In genomic region chr21:46681593-46681992, GRCh38 we compare ENCODE assay signal across 7 cellular contexts. TPM values are rescaled to one million over a fixed set of nuclear protein-coding genes. Genes with fewer than 3 reads are reported as not detected.
DNase-seq lines count a peak whose midpoint lies in the region; TF ChIP-seq lines count a peak whose summit lies in the region.
"Not testable (repeated sequence)": the region's sequence is repeated elsewhere in the genome, so short reads cannot be mapped to it uniquely, and the experiment has no call there.

No MANE protein-coding gene starts in this region.

- peak; percentile 42 for DNase-seq in BJ (ENCODE audit: low read depth)
- DNase-seq in NCI-H69 (lab: John Stamatoyannopoulos, UW), result peak; percentile 1
- DNase-seq in astrocyte of the spinal cord (ENCODE audit: low read depth, low spot score), result peak; percentile 6
- DNase-seq in choroid plexus epithelial cell (ENCODE audit: low read depth), result peak; percentile 77
- peak; percentile 55 to 69 for DNase-seq in foreskin fibroblast
- DNase-seq in trophoblast cell, result peak; percentile 37 to 44

- not testable (repeated sequence) for H3K79me1 ChIP-seq in trophoblast cell (ENCODE audit: low read length)

- not testable (repeated sequence) for H3K36me3 ChIP-seq in BJ (ENCODE audit: control insufficient read depth, insufficient read depth, low read length); HEK293 (ENCODE audit: control insufficient read depth in 2 of 2, insufficient read depth in 1 of 2, low read length in 2 of 2); trophoblast cell (ENCODE audit: control insufficient read depth in 1 of 2, insufficient read depth in 2 of 2, low read length in 2 of 2)

- not testable (repeated sequence) for H3K9ac ChIP-seq in trophoblast cell (ENCODE audit: low read length)

- H3K23ac ChIP-seq in trophoblast cell (ENCODE audit: low read length), result not testable (repeated sequence)

- H3K4me1 ChIP-seq in HEK293 (ENCODE audit: control insufficient read depth, insufficient read depth, low read length); trophoblast cell (ENCODE audit: control insufficient read depth in 1 of 2, insufficient read depth in 2 of 2, low read length in 2 of 2): not testable (repeated sequence)

- not testable (repeated sequence) for H4K91ac ChIP-seq in trophoblast cell (ENCODE audit: low read depth, low read length)

- not testable (repeated sequence) for H3K4me2 ChIP-seq in trophoblast cell (ENCODE audit: low read length)

- not testable (repeated sequence) for H3K4ac ChIP-seq in trophoblast cell (ENCODE audit: low read depth, low read length)

- H3K4me3 ChIP-seq in BJ (ENCODE audit: low read depth, low read length); HEK293 (ENCODE audit: low read depth, low read length); astrocyte of the spinal cord (ENCODE audit: low read depth, low read length); choroid plexus epithelial cell (ENCODE audit: low read depth, low read length); foreskin fibroblast (ENCODE audit: low read depth in 1 of 2, low read length in 2 of 2); trophoblast cell (ENCODE audit: low read depth, low read length): not testable (repeated sequence)

- not testable (repeated sequence) for H3K18ac ChIP-seq in trophoblast cell (ENCODE audit: low read length)

- H2AK5ac ChIP-seq in trophoblast cell (ENCODE audit: low read length), result not testable (repeated sequence)

- H4K12ac ChIP-seq in trophoblast cell (ENCODE audit: low read depth, low read length), result not testable (repeated sequence)

- WGBS in trophoblast cell (ENCODE audit: extremely low coverage, insufficient coverage, insufficient read length), result no CpG with 5 or more reads among the region's 5 CpGs

- H2AFZ ChIP-seq in trophoblast cell (ENCODE audit: insufficient read depth, low read length, poor library complexity), result not testable (repeated sequence)

- not testable (repeated sequence) for H3K9me3 ChIP-seq in HEK293 (ENCODE audit: control insufficient read depth, insufficient read depth, low read depth, low read length); trophoblast cell (ENCODE audit: insufficient read depth, low read depth, low read length)

- not testable (repeated sequence) for H2BK12ac ChIP-seq in trophoblast cell (ENCODE audit: low read length)

- CTCF ChIA-PET in BJ (lab: Yijun Ruan, JAX); HEK293 (lab: Yijun Ruan, JAX): not testable (repeated sequence)

- not testable (repeated sequence) for H2BK5ac ChIP-seq in trophoblast cell (ENCODE audit: low read depth, low read length, poor library complexity)

- POLR2A ChIA-PET in BJ (lab: Charles Lee); HEK293 (lab: Yijun Ruan, JAX): not testable (repeated sequence)

- H3K79me2 ChIP-seq in trophoblast cell (ENCODE audit: control insufficient read depth, insufficient read depth, low read length, poor library complexity), result not testable (repeated sequence)

- H4K8ac ChIP-seq in trophoblast cell (ENCODE audit: low read depth, low read length), result not testable (repeated sequence)

- H2BK120ac ChIP-seq in trophoblast cell (ENCODE audit: insufficient read depth, low read length, poor library complexity), result not testable (repeated sequence)

- H3K27me3 ChIP-seq in BJ (ENCODE audit: control insufficient read depth, insufficient read depth, low read length); trophoblast cell (ENCODE audit: insufficient read depth, low read length): not testable (repeated sequence)

- in situ Hi-C loops in astrocyte of the spinal cord (cut with HindIII; ENCODE audit: low sequenced_read_pairs), result not testable (repeated sequence)

- H3K14ac ChIP-seq in trophoblast cell (ENCODE audit: low read length), result not testable (repeated sequence)

- H3K27ac ChIP-seq in HEK293 (ENCODE audit: extremely low read depth, low read depth, low read length); trophoblast cell (ENCODE audit: low read depth, low read length): not testable (repeated sequence)

- not testable (repeated sequence) for TF ChIP-seq CTCF in BJ (IDR thresholded peaks at IDR 0.05; ENCODE audit: insufficient read depth, low read depth, low read length); HEK293 (tag by site-specific recombination; IDR thresholded peaks at IDR 0.05); astrocyte of the spinal cord (IDR thresholded peaks at IDR 0.05; ENCODE audit: low read depth, low read length); choroid plexus epithelial cell (conservative IDR thresholded peaks at IDR 0.05; ENCODE audit: low read depth, low read length); foreskin fibroblast (IDR thresholded peaks at IDR 0.05; ENCODE audit: low read depth, low read length)

TF ChIP-seq in HEK293, 187 proteins besides CTCF, POLR2A, EP300 and RAD21:
- peak; percentile 63; the same call in 1 of the 2 replicates for TF ChIP-seq ZNF664 (tag by site-specific recombination; IDR thresholded peaks at IDR 0.05)

RNA-seq across cellular contexts. Expression of gene PRMT2, which starts 46.1 kb away (rescaled TPM):
- 168 and 241 TPM in 2 replicates for polyA plus RNA-seq in BJ (2011; rRNA removed)
- polyA minus RNA-seq in BJ (2011; rRNA and poly(A)+ RNA removed), result 52.9 and 93.9 TPM in 2 replicates
- polyA plus RNA-seq in trophoblast cell (2013), result 44.7 and 48.2 TPM in 2 replicates

Comparison
In these comparisons a context has a peak if more than half of its experiments do, and no peak if none do; other contexts are left out.
1. DNase-seq: peak in every context shown above with its lines; median percentile 77 in choroid plexus epithelial cell; 62 in foreskin fibroblast; 42 in BJ; 40 in trophoblast cell; 6 in astrocyte of the spinal cord; 1 in NCI-H69.